In the genomic region with DNA sequence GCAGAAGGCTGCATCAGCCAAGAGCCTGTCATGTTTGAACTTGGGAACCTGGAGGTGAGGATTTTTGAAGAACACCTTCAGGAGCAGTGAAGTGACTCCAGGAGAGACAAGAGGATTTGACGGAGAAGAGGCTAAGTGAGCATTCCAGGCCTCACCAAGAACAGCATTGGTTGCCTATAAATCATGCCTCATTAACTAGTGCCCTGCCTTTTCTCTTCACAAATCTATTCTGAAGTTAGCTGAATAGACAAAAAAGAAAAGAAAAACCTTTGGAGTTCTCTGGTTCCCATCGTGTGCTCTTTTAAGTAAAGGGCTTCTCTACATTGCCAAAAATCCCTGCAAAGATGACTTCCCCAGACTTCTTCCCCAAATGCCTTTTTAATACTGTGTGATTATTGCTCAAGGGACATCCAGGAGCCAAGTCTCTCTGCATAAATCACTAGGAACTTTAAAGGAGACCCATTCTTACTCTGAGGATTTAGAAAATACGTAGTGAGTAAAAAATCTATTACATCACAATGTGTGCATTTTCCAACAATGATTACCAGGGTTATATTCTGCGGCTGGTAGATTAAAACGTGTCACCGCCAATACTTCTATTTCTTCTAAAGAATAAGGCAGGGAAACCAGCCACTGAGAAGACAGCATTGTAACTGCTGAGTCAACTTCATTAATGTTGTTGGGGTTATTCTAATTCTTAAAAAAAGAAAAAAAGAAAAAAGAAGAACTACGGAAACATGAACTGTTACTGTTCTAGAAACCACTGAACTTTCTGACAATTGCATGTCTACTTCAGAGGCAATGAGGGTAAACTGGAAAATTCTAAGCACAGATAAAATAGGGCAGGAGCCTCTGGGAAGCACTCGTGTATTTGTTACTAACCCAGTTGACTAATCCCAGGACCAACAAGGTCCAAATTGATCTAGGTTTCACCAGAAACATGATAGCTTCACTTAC, we compare ENCODE assay signal across 17 cellular contexts.
DNase-seq lines count a peak whose midpoint lies in the region; ATAC-seq and TF ChIP-seq lines count a peak whose summit lies in the region.
"Had no signal": no experiment of that assay in that cellular context is flagged by ENCODE, and none has a peak within 500 bp of the region (broad histone marks: within the 10 kb centered on the region; RNA-seq: fewer than 3 reads in every experiment).

No MANE protein-coding gene starts in this region.

- no peaks in the 10 kb centered on the region for H3K9me3 ChIP-seq in thyroid gland
- H3K9me3 ChIP-seq: psoas muscle, transverse colon had no signal

- TF ChIP-seq POLR2A in thyroid gland (IDR thresholded peaks at IDR 0.05), result no peak

- DNase-seq in NOMO-1 treated with DMSO at 0.1 percent for 48 hours (lab: John Stamatoyannopoulos, UW; ENCODE audit: unreplicated experiment) (peak; percentile 69), NOMO-1 treated with dmso at 0.1 percent for 144 hours (lab: John Stamatoyannopoulos, UW; ENCODE audit: unreplicated experiment) (no peak), SK-N-DZ (ENCODE audit: low spot score) (peak; percentile 49), glomerular visceral epithelial cell (ENCODE audit: extremely low spot score) (peak; percentile 75), thyroid gland (peak; percentile 41), ACHN (no peak)
- DNase-seq: 8988T; hippocampal formation; naive thymus-derived CD4-positive, alpha-beta T cell; NCI-H187; NCI-H510A; transverse colon had no signal

- H3K4me3 ChIP-seq in thyroid gland (replicated peaks in 1 of 3), result no peak overlapping the region
- H3K4me3 ChIP-seq: psoas muscle, transverse colon had no signal

- WGBS in thyroid gland, 2 donors, result 35 to 40% methylated on average over 8 of the region's 8 CpGs

- ATAC-seq in GM18519 (IDR thresholded peaks at IDR 0.05; ENCODE audit: low FRiP score, unreplicated experiment) (no peak), HG02763 (IDR thresholded peaks at IDR 0.05; ENCODE audit: unreplicated experiment) (no peak)
- ATAC-seq: HCT116; left lobe of liver; naive thymus-derived CD4-positive, alpha-beta T cell; psoas muscle had no signal

- H3K36me3 ChIP-seq in thyroid gland, result no peaks in the 10 kb centered on the region
- H3K36me3 ChIP-seq: transverse colon had no signal

- in situ Hi-C loops in ACHN (cut with HindIII; ENCODE audit: low pct_ligation_motif_present, low pct_unique_long_range_greater_than_20kb, low sequenced_read_pairs), result no loop called here

- H3K27ac ChIP-seq in thyroid gland, result peak overlapping the region in 2 of 3 donors; percentile 8 to 88
- H3K27ac ChIP-seq: psoas muscle, transverse colon had no signal

- intact Hi-C loops in thyroid gland (cut with DNase I), result no loop called here

- peaks cover 8 to 12% of the 10 kb centered on the region in 2 donors for H3K4me1 ChIP-seq in thyroid gland
- H3K4me1 ChIP-seq: psoas muscle, transverse colon had no signal

- H3K27me3 ChIP-seq in thyroid gland, result no peaks in the 10 kb centered on the region
- H3K27me3 ChIP-seq: transverse colon had no signal

- no peak for TF ChIP-seq CTCF in thyroid gland (IDR thresholded peaks at IDR 0.05)

Comparison
In these comparisons a context has a peak if more than half of its experiments do, and no peak if none do; other contexts are left out.
1. DNase-seq: peak in NOMO-1 treated with DMSO at 0.1 percent for 48 hours (single experiment), SK-N-DZ (single experiment), glomerular visceral epithelial cell (single experiment) and thyroid gland (2 of 2); none in NOMO-1 treated with dmso at 0.1 percent for 144 hours (single experiment) and ACHN (single experiment).